ENCODE assay signal across 8 cellular contexts in the genomic region with DNA sequence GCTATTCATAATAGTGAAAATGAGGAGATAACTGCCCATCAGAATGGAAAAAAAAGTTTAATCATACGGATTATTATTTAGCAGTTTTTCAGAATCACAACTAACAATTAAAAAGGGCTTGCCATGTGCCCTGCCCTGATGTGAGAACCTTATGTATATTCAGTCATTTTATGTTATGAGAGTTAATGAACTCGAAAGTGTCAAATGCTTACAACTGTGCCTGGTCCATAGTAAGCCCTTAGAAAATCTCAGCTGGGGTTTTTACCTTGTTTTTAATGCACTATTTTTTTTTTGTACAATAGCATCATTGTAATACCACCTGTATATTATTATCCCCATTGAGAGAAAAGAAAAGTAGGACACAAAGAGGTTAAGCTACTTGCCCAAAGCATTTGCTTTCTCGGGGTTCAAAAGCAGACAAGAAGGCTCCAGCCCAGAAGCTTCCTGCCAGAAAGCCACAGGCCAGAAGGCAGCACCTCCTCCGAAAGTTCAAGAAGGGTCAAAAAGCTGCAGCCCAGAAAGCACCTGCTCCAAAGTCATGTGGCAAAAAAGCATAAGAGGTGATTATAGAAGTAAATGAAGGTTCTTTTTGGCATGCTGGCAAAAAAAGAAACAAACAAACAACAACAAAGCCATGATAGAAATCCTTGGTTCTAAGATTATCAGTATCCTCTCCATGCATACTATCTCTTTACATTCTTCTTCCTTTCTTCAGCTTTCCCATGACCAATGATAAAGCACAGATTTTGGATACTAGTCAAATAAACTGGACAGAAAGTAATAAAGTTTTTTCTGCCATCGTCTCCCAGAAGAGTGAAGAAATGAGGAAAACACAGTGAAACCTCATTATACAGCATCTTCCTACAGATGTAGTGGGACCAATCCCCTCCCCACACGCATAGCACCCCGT. TPM values are rescaled to one million over a fixed set of nuclear protein-coding genes. Genes with fewer than 3 reads are reported as not detected.
A peak's percentile ranks its signal among the peaks of the same experiment; 100 is the strongest.
DNase-seq lines count a peak whose midpoint lies in the region; ATAC-seq and TF ChIP-seq lines count a peak whose summit lies in the region.

No MANE protein-coding gene starts in this region.

- CTCF ChIA-PET in mammary epithelial cell (lab: Charles Lee; ENCODE audit: low non-redundant PET) (no interaction called here), MCF 10A (lab: Yijun Ruan, JAX) (interaction anchor here (0.7 kb wide), 2 partner anchors 34 kb away, joined by 3 read pairs; no protein-coding TSS in a partner anchor)

- H3K4me3 Mint-ChIP-seq in MCF 10A (ENCODE audit: unreplicated experiment) (no peak overlapping the region), HFFc6 (no peak overlapping the region), type B pancreatic cell (no peak overlapping the region)

- dilution Hi-C loops in mammary epithelial cell (cut with HindIII; ENCODE audit: low sequenced_read_pairs), result no loop called here

- DNase-seq in mammary epithelial cell (no peak), MCF 10A (ENCODE audit: unreplicated experiment) (no peak), RPMI8226 (peak; percentile 92), transverse colon (peak; percentile 12), HFFc6 (no peak), vagina (ENCODE audit: extremely low spot score in 2 of 2) (no peak), type B pancreatic cell (ENCODE audit: extremely low spot score, unreplicated experiment) (no peak)

- peaks cover 8% of the 10 kb centered on the region for H3K4me1 Mint-ChIP-seq in MCF 10A (ENCODE audit: insufficient read depth, unreplicated experiment)
- peaks cover 13% of the 10 kb centered on the region for H3K4me1 Mint-ChIP-seq in HFFc6 (ENCODE audit: low read depth)
- H3K4me1 Mint-ChIP-seq in type B pancreatic cell (ENCODE audit: unreplicated experiment), result peaks cover 7% of the 10 kb centered on the region

- H3K27me3 Mint-ChIP-seq in MCF 10A (ENCODE audit: insufficient read depth, unreplicated experiment) (no peaks in the 10 kb centered on the region), HFFc6 (ENCODE audit: insufficient read depth) (no peaks in the 10 kb centered on the region), type B pancreatic cell (no peaks in the 10 kb centered on the region)

- H3K4me1 ChIP-seq in mammary epithelial cell (ENCODE audit: insufficient read depth, low read length), result peaks cover 4% of the 10 kb centered on the region
- no peaks in the 10 kb centered on the region for H3K4me1 ChIP-seq in transverse colon
- H3K4me1 ChIP-seq in vagina, result no peaks in the 10 kb centered on the region

- H3K36me3 Mint-ChIP-seq in MCF 10A (ENCODE audit: insufficient read depth, unreplicated experiment), result no peaks in the 10 kb centered on the region
- peaks cover 7% of the 10 kb centered on the region for H3K36me3 Mint-ChIP-seq in HFFc6 (ENCODE audit: low read depth)
- no peaks in the 10 kb centered on the region for H3K36me3 Mint-ChIP-seq in type B pancreatic cell

- H4K20me1 ChIP-seq in mammary epithelial cell (ENCODE audit: insufficient read depth, low read length), result no peaks in the 10 kb centered on the region

- H3K4me3 ChIP-seq in mammary epithelial cell (replicated peaks in 1 of 3; ENCODE audit: insufficient read depth in 1 of 3, low read depth in 2 of 3, low read length in 3 of 3), result no peak overlapping the region
- H3K4me3 ChIP-seq in transverse colon, result no peak overlapping the region
- no peak overlapping the region for H3K4me3 ChIP-seq in vagina

- H3K9me3 Mint-ChIP-seq in MCF 10A (ENCODE audit: unreplicated experiment) (no peaks in the 10 kb centered on the region), HFFc6 (peaks cover 6% of the 10 kb centered on the region), type B pancreatic cell (no peaks in the 10 kb centered on the region)

- TF ChIP-seq POLR2A in transverse colon (IDR thresholded peaks at IDR 0.05), result no peak
- TF ChIP-seq POLR2A in vagina (IDR thresholded peaks at IDR 0.05), result no peak

- no peak overlapping the region for H3K9ac ChIP-seq in mammary epithelial cell (ENCODE audit: insufficient read depth, low read length)

- H3K4me2 ChIP-seq in mammary epithelial cell (ENCODE audit: insufficient read depth, low read depth, low read length), result no peak overlapping the region

- H3K27me3 ChIP-seq in mammary epithelial cell (ENCODE audit: insufficient read depth, low read length) (no peaks in the 10 kb centered on the region), transverse colon (no peaks in the 10 kb centered on the region), vagina (no peaks in the 10 kb centered on the region)

- H3K36me3 ChIP-seq in mammary epithelial cell (ENCODE audit: insufficient read depth, low read length), result no peaks in the 10 kb centered on the region
- no peaks in the 10 kb centered on the region for H3K36me3 ChIP-seq in transverse colon
- H3K36me3 ChIP-seq in vagina, result no peaks in the 10 kb centered on the region

- in situ Hi-C loops in mammary epithelial cell (cut with MboI; ENCODE audit: low sequenced_read_pairs in 2 of 2), result no loop called here
- in situ Hi-C loops in transverse colon (cut with MboI; ENCODE audit: low pct_ligation_motif_present in 1 of 4, low pct_unique_long_range_greater_than_20kb in 1 of 4, low sequenced_read_pairs in 3 of 4), result no loop called here

- BruUV-seq in mammary epithelial cell (replicated peaks; lab: Mats Ljungman, UMichigan) (no TSS peak), MCF 10A (replicated peaks; lab: Mats Ljungman, UMichigan) (no TSS peak)

- POLR2A ChIA-PET in MCF 10A (lab: Yijun Ruan, JAX), result interaction anchor here (0.7 to 1.2 kb wide), 3 partner anchors 8 to 76 kb away, joined by 3 to 4 read pairs (median 3); no protein-coding TSS in a partner anchor

- H3K79me2 ChIP-seq in mammary epithelial cell (ENCODE audit: insufficient read depth, low read length), result no peaks in the 10 kb centered on the region

- H3K9me3 ChIP-seq in mammary epithelial cell (replicated peaks; ENCODE audit: insufficient read depth, low read length) (no peaks in the 10 kb centered on the region), transverse colon (no peaks in the 10 kb centered on the region), vagina (no peaks in the 10 kb centered on the region)

- 50% methylated on average over 7 of the region's 7 CpGs for WGBS in mammary epithelial cell (ENCODE audit: low coverage, missing lambda C conversion rate)
- WGBS in transverse colon (ENCODE audit: low coverage in 1 of 2), 2 donors, result 43 to 49% methylated on average over 5 to 7 of the region's 7 CpGs

- H3K27ac Mint-ChIP-seq in MCF 10A (ENCODE audit: low read depth, unreplicated experiment) (no peak overlapping the region), HFFc6 (no peak overlapping the region), type B pancreatic cell (no peak overlapping the region)

- H2AFZ ChIP-seq in mammary epithelial cell (ENCODE audit: low read depth, low read length), result peak overlapping the region; percentile 19

- no peak for TF ChIP-seq CTCF in mammary epithelial cell (conservative IDR thresholded peaks at IDR 0.05 in 1 of 2, IDR thresholded peaks at IDR 0.05 in 1 of 2; ENCODE audit: extremely low read depth in 1 of 2, insufficient read depth in 1 of 2, low read depth in 1 of 2, low read length in 2 of 2)
- no peak for TF ChIP-seq CTCF in MCF 10A (IDR thresholded peaks at IDR 0.05; ENCODE audit: unreplicated experiment)
- no peak for TF ChIP-seq CTCF in transverse colon (IDR thresholded peaks at IDR 0.05)
- TF ChIP-seq CTCF in HFFc6 (IDR thresholded peaks at IDR 0.05), result no peak
- TF ChIP-seq CTCF in vagina (IDR thresholded peaks at IDR 0.05), result no peak
- TF ChIP-seq CTCF in type B pancreatic cell (conservative IDR thresholded peaks at IDR 0.05), result no peak

- intact Hi-C loops in mammary epithelial cell (cut with micrococcal nuclease), result no loop called here
- intact Hi-C loops in MCF 10A (cut with micrococcal nuclease), result loop anchor here (5.0 kb wide), 1 partner anchor 421 kb away; no protein-coding TSS in a partner anchor
- intact Hi-C loops in transverse colon (cut with DNase I; ENCODE audit: low total_unique reads), result no loop called here
- intact Hi-C loops in vagina (cut with DNase I), result no loop called here

- no peak for TF ChIP-seq EP300 in transverse colon (IDR thresholded peaks at IDR 0.05; ENCODE audit: low read depth)

- H3K27ac ChIP-seq in mammary epithelial cell (ENCODE audit: insufficient read depth, low read depth, low read length) (no peak overlapping the region), transverse colon (no peak overlapping the region), vagina (no peak overlapping the region)

- ATAC-seq in HG02870 (IDR thresholded peaks at IDR 0.05; ENCODE audit: unreplicated experiment), result peak; percentile 97

RNA-seq across cellular contexts. Expression of a gene that starts 59.1 kb away (rescaled TPM):
- total RNA-seq in mammary epithelial cell (100 to 1,000 TPM; 167 to 381 TPM), MCF 10A (2022) (327 and 493 TPM in 2 replicates), transverse colon (100 to 1,000 TPM in 3 of 4 donors, 10 to 100 TPM in 1; 78.9 to 191 (median 150) TPM), vagina (318 TPM), type B pancreatic cell (ENCODE audit: low replicate concordance) (563 and 883 TPM in 2 replicates)
- 233 TPM for polyA plus RNA-seq in mammary epithelial cell
- 123 TPM for polyA minus RNA-seq in mammary epithelial cell
- 100 to 1,000 TPM; 473 to 573 (median 520) TPM for total RNA-seq in HFFc6 (2021; fragmentation: NEBNext Ultra II Directional; extraction: Animal tissue kit (Norgen Biotek cat#: 25700))

Comparison
In these comparisons a context has a peak if more than half of its experiments do, and no peak if none do; other contexts are left out.
1. DNase-seq: peak in RPMI8226 (single experiment) and transverse colon (single experiment); none in mammary epithelial cell (single experiment), MCF 10A (single experiment), HFFc6 (single experiment), vagina (0 of 2) and type B pancreatic cell (single experiment).